9 cellular contexts compared by ENCODE assay signal in genomic region chr20:63520939-63521601, GRCh38. TPM values are rescaled to one million over a fixed set of nuclear protein-coding genes. Genes with fewer than 3 reads are reported as not detected.
DNase-seq lines count a peak whose midpoint lies in the region; ATAC-seq and TF ChIP-seq lines count a peak whose summit lies in the region.
"Had no signal": no experiment of that assay in that cellular context is flagged by ENCODE, and none has a peak within 500 bp of the region (broad histone marks: within the 10 kb centered on the region; RNA-seq: fewer than 3 reads in every experiment).

No MANE protein-coding gene starts in this region.

- peaks cover 26% of the 10 kb centered on the region for H3F3A ChIP-seq in SK-N-SH (replicated peaks; ENCODE audit: insufficient read depth)

- H3K4me3 Mint-ChIP-seq in CD8-positive, alpha-beta T cell = peak overlapping the region; percentile 78

- peak; percentile 57 to 84 (median 69) for DNase-seq in CD8-positive, alpha-beta T cell
- DNase-seq in HPDE6-E6E7 (ENCODE audit: extremely low spot score) = peak; percentile 83
- peak; percentile 91 for DNase-seq in SK-N-SH
- peak in 6 of 7 donors; percentile 55 to 75 (median 64) for DNase-seq in adrenal gland
- DNase-seq in left ventricle myocardium inferior = peak; percentile 67
- peak; percentile 95 for DNase-seq in posterior vena cava (ENCODE audit: low spot score)
- DNase-seq in upper lobe of right lung = peak; percentile 93

- peak overlapping the region; percentile 66 for H3K27ac Mint-ChIP-seq in CD8-positive, alpha-beta T cell

- POLR2A ChIA-PET in CD8-positive, alpha-beta T cell (lab: Charles Lee) = interaction anchor here (0.6 to 6.0 kb wide), 17 partner anchors 9 to 563 kb away, joined by 3 to 57 read pairs (median 4); partner anchors contain the start of genes HELZ2, LKAAEAR1, PTK6 and SLC2A4RG
- POLR2A ChIA-PET in SK-N-SH (lab: Yijun Ruan, JAX) = interaction anchor here (0.6 to 3.0 kb wide), 18 partner anchors 9 to 646 kb away, joined by 3 to 31 read pairs (median 4); partner anchors contain the start of gene GMEB2

- H2AFZ ChIP-seq in SK-N-SH (ENCODE audit: low read depth) = no peak overlapping the region

- intact Hi-C loops in CD8-positive, alpha-beta T cell (cut with DNase I, micrococcal nuclease) = loop anchor here (1.0 to 10.0 kb wide), 6 partner anchors 16 to 1284 kb away; partner anchors contain the start of genes PTK6 (in 2 of the 2), OSBPL2 (in 1 of the 2) and RTEL1 (in 1 of the 2)
- intact Hi-C loops in adrenal gland (cut with DNase I) = no loop called here
- intact Hi-C loops in left ventricle myocardium inferior (cut with micrococcal nuclease) = no loop called here
- intact Hi-C loops in posterior vena cava (cut with DNase I) = no loop called here
- intact Hi-C loops in upper lobe of right lung (cut with DNase I) = no loop called here

- no peak for TF ChIP-seq CTCF in CD8-positive, alpha-beta T cell (IDR thresholded peaks at IDR 0.05)
- TF ChIP-seq CTCF in SK-N-SH (IDR thresholded peaks at IDR 0.05) = 0 out of 2 replicates have a peak, but pooled peaks have one; percentile 3
- TF ChIP-seq CTCF in adrenal gland (IDR thresholded peaks at IDR 0.05) = no peak
- peak; percentile 36 for TF ChIP-seq CTCF in left ventricle myocardium inferior (IDR thresholded peaks at IDR 0.05; ENCODE audit: borderline replicate concordance)
- peak; percentile 4 for TF ChIP-seq CTCF in upper lobe of right lung (IDR thresholded peaks at IDR 0.05)

- peak overlapping the region; percentile 97 for H3K9ac ChIP-seq in SK-N-SH

- peaks cover 21% of the 10 kb centered on the region for H3K4me1 ChIP-seq in CD8-positive, alpha-beta T cell (ENCODE audit: insufficient read depth, low read length)
- H3K4me1 ChIP-seq in SK-N-SH (ENCODE audit: control insufficient read depth in 1 of 2, insufficient read depth in 2 of 2, low read depth in 1 of 2, low read length in 1 of 2) (peaks cover 4 to 26% of the 10 kb centered on the region in 2 experiments; a peak in 3 of 4 replicates), adrenal gland (replicated peaks in 1 of 2) (peaks cover 0 to 21% of the 10 kb centered on the region in 2 donors), left ventricle myocardium inferior (peaks cover 46% of the 10 kb centered on the region), upper lobe of right lung (peaks cover 21% of the 10 kb centered on the region)

- H3K4me3 ChIP-seq in CD8-positive, alpha-beta T cell (ENCODE audit: low read depth, low read length) = peak overlapping the region; percentile 76
- peak overlapping the region; percentile 84 to 85 for H3K4me3 ChIP-seq in SK-N-SH (ENCODE audit: low read depth in 2 of 2, low read length in 1 of 2)
- H3K4me3 ChIP-seq in adrenal gland = peak overlapping the region in 2 of 4 donors; percentile 40 to 97
- H3K4me3 ChIP-seq in left ventricle myocardium inferior = peak overlapping the region; percentile 91
- H3K4me3 ChIP-seq in upper lobe of right lung = peak overlapping the region; percentile 87

- H3K27ac ChIP-seq in CD8-positive, alpha-beta T cell (ENCODE audit: low read depth, low read length) = peak overlapping the region; percentile 85
- H3K27ac ChIP-seq in SK-N-SH (ENCODE audit: low read depth in 2 of 2, low read length in 1 of 2) (peak overlapping the region; percentile 66 to 79), adrenal gland (peak overlapping the region in 3 of 5 donors; percentile 65 to 89 (median 87)), left ventricle myocardium inferior (replicated peaks) (peak overlapping the region; percentile 97), upper lobe of right lung (peak overlapping the region; percentile 97)

- H3K36me3 ChIP-seq in CD8-positive, alpha-beta T cell (ENCODE audit: insufficient read depth, low read length) = peaks cover 18% of the 10 kb centered on the region
- H3K36me3 ChIP-seq in SK-N-SH (replicated peaks in 1 of 2; ENCODE audit: control insufficient read depth in 1 of 2, insufficient read depth in 2 of 2, low read length in 1 of 2) = peaks cover 13 to 19% of the 10 kb centered on the region in 2 experiments
- no peaks in the 10 kb centered on the region for H3K36me3 ChIP-seq in adrenal gland (replicated peaks in 1 of 2)
- peaks cover 15% of the 10 kb centered on the region for H3K36me3 ChIP-seq in left ventricle myocardium inferior
- H3K36me3 ChIP-seq in upper lobe of right lung = peaks cover 18% of the 10 kb centered on the region

- H3K79me2 ChIP-seq in SK-N-SH (ENCODE audit: insufficient read depth) = peaks cover 22% of the 10 kb centered on the region

- WGBS in SK-N-SH (ENCODE audit: low lambda C conversion rate) = 2% methylated on average over 9 of the region's 67 CpGs
- 2 to 5% (median 4%) methylated on average over 12 to 67 of the region's 67 CpGs; no CpG with 5 or more reads in 1 of the 4 donors for WGBS in adrenal gland, 4 donors

- no peaks in the 10 kb centered on the region for H3K27me3 ChIP-seq in CD8-positive, alpha-beta T cell (ENCODE audit: insufficient read depth, low read length)
- H3K27me3 ChIP-seq in SK-N-SH (ENCODE audit: insufficient read depth) (no peaks in the 10 kb centered on the region), adrenal gland (no peaks in the 10 kb centered on the region), left ventricle myocardium inferior (ENCODE audit: low read depth) (no peaks in the 10 kb centered on the region), upper lobe of right lung (no peaks in the 10 kb centered on the region)

- peaks cover 38% of the 10 kb centered on the region for H4K20me1 ChIP-seq in SK-N-SH (ENCODE audit: insufficient read depth)

- no peaks in the 10 kb centered on the region for H3K27me3 Mint-ChIP-seq in CD8-positive, alpha-beta T cell (ENCODE audit: low read depth)

- peak overlapping the region; percentile 99 for H3K4me2 ChIP-seq in SK-N-SH

- H3K9me2 ChIP-seq in SK-N-SH = no peaks in the 10 kb centered on the region

- no peaks in the 10 kb centered on the region for H3K9me3 ChIP-seq in CD8-positive, alpha-beta T cell (ENCODE audit: low read length)
- H3K9me3 ChIP-seq in SK-N-SH (no peaks in the 10 kb centered on the region), adrenal gland (replicated peaks in 1 of 3) (no peaks in the 10 kb centered on the region), left ventricle myocardium inferior (replicated peaks) (no peaks in the 10 kb centered on the region), upper lobe of right lung (no peaks in the 10 kb centered on the region)

- TF ChIP-seq RAD21 in SK-N-SH (IDR thresholded peaks at IDR 0.05; ENCODE audit: low read length) = peak; percentile 24; the same call in 1 of the 2 replicates

- H3K4me1 Mint-ChIP-seq in CD8-positive, alpha-beta T cell (ENCODE audit: low read depth) = peaks cover 14% of the 10 kb centered on the region

- no peak for TF ChIP-seq POLR2A in adrenal gland (IDR thresholded peaks at IDR 0.05)

- H3K36me3 Mint-ChIP-seq in CD8-positive, alpha-beta T cell = peaks cover 22% of the 10 kb centered on the region

- peak; percentile 50 for ATAC-seq in CD8-positive, alpha-beta T cell
- ATAC-seq in GM19455 (IDR thresholded peaks at IDR 0.05; ENCODE audit: unreplicated experiment) (peak; percentile 57), upper lobe of right lung (peak; percentile 78)

- peaks cover 4% of the 10 kb centered on the region for H3K9me3 Mint-ChIP-seq in CD8-positive, alpha-beta T cell

- CTCF ChIA-PET in CD8-positive, alpha-beta T cell (lab: Charles Lee) = interaction anchor here (0.6 to 4.3 kb wide), 7 partner anchors 10 to 121 kb away, joined by 3 to 35 read pairs (median 4); partner anchors contain the start of gene PTK6
- CTCF ChIA-PET in SK-N-SH (lab: Yijun Ruan, JAX) = interaction anchor here (0.6 to 8.7 kb wide), 21 partner anchors 9 to 753 kb away, joined by 3 to 82 read pairs (median 4); partner anchors contain the start of gene PTK6

- no peak for TF ChIP-seq EP300 in SK-N-SH (IDR thresholded peaks at IDR 0.05; ENCODE audit: borderline replicate concordance in 1 of 2, low read depth in 1 of 2, low read length in 1 of 2)

RNA-seq across cellular contexts. Expression of gene PPDPF, which starts 0.5 kb away (rescaled TPM):
- total RNA-seq in CD8-positive, alpha-beta T cell = 100 to 1,000 TPM; 284 to 287 TPM
- polyA plus RNA-seq in SK-N-SH (2012; rRNA removed) = 20.0 and 71.4 TPM in 2 replicates
- polyA plus RNA-seq in SK-N-SH (2012; cell fraction: cytosol; rRNA removed) = 45.7 and 81.9 TPM in 2 replicates
- 48.9 and 78.6 TPM in 2 replicates for polyA plus RNA-seq in SK-N-SH (2012; cell fraction: nucleus; rRNA removed)
- total RNA-seq in adrenal gland = 100 to 1,000 TPM in 3 of 8 donors, 10 to 100 TPM in 5; 13.4 to 193 (median 81.3) TPM
- polyA plus RNA-seq in adrenal gland = 100 to 1,000 TPM in 2 of 3 donors, 10 to 100 TPM in 1; 10.5 to 158 (median 139) TPM
- total RNA-seq in left ventricle myocardium inferior = 371 TPM
- total RNA-seq in posterior vena cava = 100 to 1,000 TPM; 172 to 331 TPM
- 355 TPM for total RNA-seq in upper lobe of right lung

RNA-seq across cellular contexts. Expression of gene PTK6, which starts 16.1 kb away (rescaled TPM):
- under 1 TPM; 0.11 to 0.14 TPM for total RNA-seq in CD8-positive, alpha-beta T cell
- polyA plus RNA-seq in SK-N-SH (2012; rRNA removed) (0.07 and 0.13 TPM in 2 replicates), adrenal gland (under 1 TPM in 2 of 3 donors, not detected in 1; 0.27 to 0.72 TPM)
- polyA plus RNA-seq in SK-N-SH (2012; cell fraction: cytosol; rRNA removed) = 0.06 and 0.16 TPM in 2 replicates
- 0.26 and 0.27 TPM in 2 replicates for polyA plus RNA-seq in SK-N-SH (2012; cell fraction: nucleus; rRNA removed)
- total RNA-seq in adrenal gland (under 1 TPM in 5 of 8 donors, not detected in 3; 0.19 to 0.41 (median 0.36) TPM), left ventricle myocardium inferior (not detected), posterior vena cava (under 1 TPM in 1 of 2 donors, not detected in 1; 0.60 TPM), upper lobe of right lung (4.9 TPM)

RNA-seq across cellular contexts. Expression of gene EEF1A2, which starts 22.2 kb away (rescaled TPM):
- under 1 TPM; 0.42 to 0.81 TPM for total RNA-seq in CD8-positive, alpha-beta T cell
- 9.2 and 16.5 TPM in 2 replicates for polyA plus RNA-seq in SK-N-SH (2012; rRNA removed)
- polyA plus RNA-seq in SK-N-SH (2012; cell fraction: cytosol; rRNA removed) = 14.3 and 20.1 TPM in 2 replicates
- polyA plus RNA-seq in SK-N-SH (2012; cell fraction: nucleus; rRNA removed) = 21.6 and 29.5 TPM in 2 replicates
- 100 to 1,000 TPM in 5 of 8 donors, 10 to 100 TPM in 3; 71.1 to 407 (median 144) TPM for total RNA-seq in adrenal gland
- polyA plus RNA-seq in adrenal gland = 100 to 1,000 TPM in 2 of 3 donors, 10 to 100 TPM in 1; 76.8 to 159 (median 151) TPM
- 1,286 TPM for total RNA-seq in left ventricle myocardium inferior
- 1 to 10 TPM in 1 of 2 donors, under 1 TPM in 1; 0.42 to 2.6 TPM for total RNA-seq in posterior vena cava
- total RNA-seq in upper lobe of right lung = 0.67 TPM

RNA-seq across cellular contexts. Expression of gene SRMS, which starts 26.5 kb away (rescaled TPM):
- not detected for total RNA-seq in CD8-positive, alpha-beta T cell
- polyA plus RNA-seq in SK-N-SH (2012; rRNA removed) = not detected in 2 replicates
- polyA plus RNA-seq in SK-N-SH (2012; cell fraction: cytosol; rRNA removed) = not detected in 2 replicates
- 0.05 TPM in 1 of 2 replicates, not detected in the other for polyA plus RNA-seq in SK-N-SH (2012; cell fraction: nucleus; rRNA removed)
- not detected for total RNA-seq in adrenal gland
- polyA plus RNA-seq in adrenal gland = not detected
- total RNA-seq in left ventricle myocardium inferior = not detected
- total RNA-seq in posterior vena cava = not detected
- not detected for total RNA-seq in upper lobe of right lung
- total RNA-seq: dermis microvascular lymphatic vessel endothelial cell had no signal

RNA-seq across cellular contexts. Expression of gene FNDC11, which starts 32.9 kb away (rescaled TPM):
- total RNA-seq in CD8-positive, alpha-beta T cell = under 1 TPM; 0.50 to 0.52 TPM
- 4.5 and 5.5 TPM in 2 replicates for polyA plus RNA-seq in SK-N-SH (2012; rRNA removed)
- 2.0 and 3.3 TPM in 2 replicates for polyA plus RNA-seq in SK-N-SH (2012; cell fraction: cytosol; rRNA removed)
- 13.7 and 16.2 TPM in 2 replicates for polyA plus RNA-seq in SK-N-SH (2012; cell fraction: nucleus; rRNA removed)
- total RNA-seq in adrenal gland = under 1 TPM in 5 of 8 donors, not detected in 3; 0.25 to 0.83 (median 0.42) TPM
- under 1 TPM in 2 of 3 donors, not detected in 1; 0.20 to 0.64 TPM for polyA plus RNA-seq in adrenal gland
- total RNA-seq in left ventricle myocardium inferior = 0.14 TPM
- under 1 TPM in 1 of 2 donors, not detected in 1; 0.19 TPM for total RNA-seq in posterior vena cava
- 0.32 TPM for total RNA-seq in upper lobe of right lung

Comparison
In these comparisons a context has a peak if more than half of its experiments do, and no peak if none do; other contexts are left out.
1. CTCF ChIP-seq: peak in SK-N-SH (single experiment), left ventricle myocardium inferior (single experiment) and upper lobe of right lung (single experiment); none in CD8-positive, alpha-beta T cell (single experiment) and adrenal gland (0 of 6).
2. RNA of gene EEF1A2, which starts 22.2 kb away (total RNA-seq): 1,286 TPM in left ventricle myocardium inferior (single experiment) and 71.1 to 407 TPM in adrenal gland; 0.42 to 2.6 TPM in posterior vena cava, 0.42 to 0.81 TPM in CD8-positive, alpha-beta T cell and 0.67 TPM in upper lobe of right lung (single experiment); every median in the first group is over 10 times any median in the second.
3. intact Hi-C loops: an anchor here in CD8-positive, alpha-beta T cell (1.0 to 10.0 kb wide); none called in adrenal gland, left ventricle myocardium inferior, posterior vena cava and upper lobe of right lung.
4. Peak in every context shown above with its lines, with median percentiles within 50 percentile points of each other: ATAC-seq, DNase-seq and H3K27ac ChIP-seq.